8 cellular contexts compared by ENCODE assay signal in genomic region chr16:57041182-57042156, GRCh38. TPM values are rescaled to one million over a fixed set of nuclear protein-coding genes. Genes with fewer than 3 reads are reported as not detected.
A peak's percentile ranks its signal among the peaks of the same experiment; 100 is the strongest.
DNase-seq lines count a peak whose midpoint lies in the region; ATAC-seq, FAIRE-seq and TF ChIP-seq lines count a peak whose summit lies in the region.

No MANE protein-coding gene starts in this region.

- no peak overlapping the region for H2AFZ ChIP-seq in OCI-LY7 (ENCODE audit: low read length)
- H2AFZ ChIP-seq in GM23248 = no peak overlapping the region

- TF ChIP-seq CTCF in CD4-positive, alpha-beta T cell (IDR thresholded peaks at IDR 0.05) = no peak
- TF ChIP-seq CTCF in OCI-LY7 (conservative IDR thresholded peaks at IDR 0.05; ENCODE audit: low read length) = no peak; the same call in 1 of the 2 replicates

- ATAC-seq in CD4-positive, alpha-beta T cell (ENCODE audit: poor library complexity) = peak; percentile 87
- ATAC-seq in GM21528 (IDR thresholded peaks at IDR 0.05; ENCODE audit: low FRiP score, unreplicated experiment) = peak; percentile 32
- peak; percentile 70 to 74 for ATAC-seq in activated naive CD4-positive, alpha-beta T cell treated with anti-CD3 and anti-CD28 coated beads, Interleukin-2, amount 50 U/mL, for 72 hours

- no peaks in the 10 kb centered on the region for H4K20me1 ChIP-seq in OCI-LY7 (ENCODE audit: insufficient read depth, low read length)
- no peaks in the 10 kb centered on the region for H4K20me1 ChIP-seq in GM23248 (ENCODE audit: insufficient read depth)

- H3F3A ChIP-seq in GM23248 (ENCODE audit: insufficient read depth) = peaks cover 13% of the 10 kb centered on the region

- in situ Hi-C loops in GM23248 (cut with MboI) = no loop called here

- H3K4me2 ChIP-seq in OCI-LY7 (ENCODE audit: low read length) = peak overlapping the region; percentile 90
- no peak overlapping the region for H3K4me2 ChIP-seq in GM23248 (ENCODE audit: unreplicated experiment)

- no peaks in the 10 kb centered on the region for H3K9me3 ChIP-seq in CD4-positive, alpha-beta T cell (ENCODE audit: control insufficient read depth, low read length)
- H3K9me3 ChIP-seq in OCI-LY7 (ENCODE audit: low read length) (no peaks in the 10 kb centered on the region), GM23248 (ENCODE audit: low read depth) (no peaks in the 10 kb centered on the region)

- peak overlapping the region; percentile 84 for H3K4me3 Mint-ChIP-seq in CD4-positive, alpha-beta T cell

- no peaks in the 10 kb centered on the region for H3K9me3 Mint-ChIP-seq in CD4-positive, alpha-beta T cell
- H3K9me3 Mint-ChIP-seq in activated naive CD4-positive, alpha-beta T cell treated with anti-CD3 and anti-CD28 coated beads, Interleukin-2, amount 50 U/mL, for 72 hours = no peaks in the 10 kb centered on the region

- intact Hi-C loops in CD4-positive, alpha-beta T cell (cut with DNase I, micrococcal nuclease) = loop anchor here (1.0 to 10.0 kb wide), 4 partner anchors 27 to 177 kb away; partner anchors contain the start of genes NLRC5 (in 2 of the 2) and SLC12A3 (in 1 of the 2)
- intact Hi-C loops in OCI-LY7 (cut with micrococcal nuclease; ENCODE audit: unreplicated experiment) = loop anchor here (1.0 to 5.0 kb wide), 3 partner anchors 52 to 179 kb away; partner anchors contain the start of gene NLRC5

- peak overlapping the region; percentile 88 for H3K27ac ChIP-seq in CD4-positive, alpha-beta T cell (ENCODE audit: low read depth, low read length)
- H3K27ac ChIP-seq in OCI-LY7 (ENCODE audit: low read depth, low read length, poor library complexity, severe bottlenecking) (peak overlapping the region; percentile 98), GM23248 (no peak overlapping the region)

- 91 to 92% methylated on average over 12 of the region's 12 CpGs for WGBS in GM23248 (ENCODE audit: low coverage in 1 of 2, low lambda C conversion rate in 2 of 2, missing lambda C conversion rate in 2 of 2), 2 experiments

- H3K36me3 Mint-ChIP-seq in CD4-positive, alpha-beta T cell (ENCODE audit: low read depth) = peaks cover 93% of the 10 kb centered on the region
- H3K36me3 Mint-ChIP-seq in activated naive CD4-positive, alpha-beta T cell treated with anti-CD3 and anti-CD28 coated beads, Interleukin-2, amount 50 U/mL, for 72 hours = peaks cover 39 to 69% of the 10 kb centered on the region in 2 donors

- H3K4me1 Mint-ChIP-seq in CD4-positive, alpha-beta T cell (ENCODE audit: low read depth) = peaks cover 79% of the 10 kb centered on the region

- H3K36me3 ChIP-seq in OCI-LY7 (ENCODE audit: insufficient read depth, low read length) (peaks cover 63% of the 10 kb centered on the region), GM23248 (ENCODE audit: low read depth) (peaks cover 3% of the 10 kb centered on the region; the same call in 1 of the 2 replicates)

- POLR2A ChIA-PET in CD4-positive, alpha-beta T cell (lab: Charles Lee) = interaction anchor here (0.7 to 6.7 kb wide), 23 partner anchors 8 to 144 kb away, joined by 3 to 81 read pairs (median 4); partner anchors contain the start of genes NLRC5, PSME3IP1 and RSPRY1
- POLR2A ChIA-PET in OCI-LY7 (lab: Charles Lee) = interaction anchor here (0.6 to 6.6 kb wide), 18 partner anchors 8 to 179 kb away, joined by 3 to 76 read pairs (median 4); partner anchors contain the start of gene NLRC5

- peak overlapping the region; percentile 69 for H3K4me3 ChIP-seq in OCI-LY7 (ENCODE audit: low read depth, low read length, poor library complexity, severe bottlenecking)
- H3K4me3 ChIP-seq in GM23248 = no peak overlapping the region

- H3K9ac ChIP-seq in GM23248 = no peak overlapping the region

- no peaks in the 10 kb centered on the region for H3K9me2 ChIP-seq in OCI-LY7 (ENCODE audit: insufficient read depth, low read length)
- no peaks in the 10 kb centered on the region for H3K9me2 ChIP-seq in GM23248 (ENCODE audit: insufficient read depth)

- no TSS peak for BruUV-seq in OCI-LY7 (replicated peaks; lab: Mats Ljungman, UMichigan)

- no peaks in the 10 kb centered on the region for H3K27me3 Mint-ChIP-seq in CD4-positive, alpha-beta T cell

- H3K79me2 ChIP-seq in OCI-LY7 (ENCODE audit: insufficient read depth, low read depth, low read length) (peaks cover 21% of the 10 kb centered on the region; the same call in 1 of the 2 replicates), GM23248 (ENCODE audit: insufficient read depth) (no peaks in the 10 kb centered on the region)

- CTCF ChIA-PET in CD4-positive, alpha-beta T cell (lab: Charles Lee) = interaction anchor here (1.0 to 1.9 kb wide), 11 partner anchors 9 to 77 kb away, joined by 4 to 11 read pairs (median 6); partner anchors contain the start of gene NLRC5
- CTCF ChIA-PET in OCI-LY7 (lab: Charles Lee; ENCODE audit: unreplicated experiment) = interaction anchor here (0.6 to 1.3 kb wide), 8 partner anchors 14 to 101 kb away, joined by 3 to 4 read pairs (median 4); no protein-coding TSS in a partner anchor

- TF ChIP-seq POLR2A in H54 (IDR thresholded peaks at IDR 0.05; ENCODE audit: low read depth, low read length) = no peak

- peak; percentile 60 to 85 (median 78) for DNase-seq in CD4-positive, alpha-beta T cell
- DNase-seq in OCI-LY7 (ENCODE audit: low spot score) (peak; percentile 83), GM23248 (no peak), NCI-H2171 (lab: John Stamatoyannopoulos, UW) (no peak), H54 (ENCODE audit: insufficient read length, low spot score) (no peak)
- peak; percentile 80 to 92 for DNase-seq in activated naive CD4-positive, alpha-beta T cell treated with anti-CD3 and anti-CD28 coated beads, Interleukin-2, amount 50 U/mL, for 72 hours (ENCODE audit: low spot score in 2 of 2)
- DNase-seq in stimulated activated CD4-positive, alpha-beta T cell treated with anti-CD3 and anti-CD28 coated beads, TNF-alpha, amount 100 ng/mL, for 48 hours (ENCODE audit: low read depth in 3 of 3) = peak; percentile 67 to 84 (median 84)

- no peaks in the 10 kb centered on the region for H3K27me3 ChIP-seq in CD4-positive, alpha-beta T cell (ENCODE audit: control insufficient read depth, insufficient read depth, low read length)
- H3K27me3 ChIP-seq in GM23248 (replicated peaks; ENCODE audit: insufficient read depth) = no peaks in the 10 kb centered on the region

- H3K4me1 ChIP-seq in OCI-LY7 (ENCODE audit: insufficient read depth, low read length, poor library complexity, severe bottlenecking) (peaks cover 100% of the 10 kb centered on the region), GM23248 (ENCODE audit: insufficient read depth) (peaks cover 25% of the 10 kb centered on the region)

- FAIRE-seq in H54 (lab: Jason Lieb, UNC) = no peak

- H3K27ac Mint-ChIP-seq in CD4-positive, alpha-beta T cell = peak overlapping the region; percentile 94
- H3K27ac Mint-ChIP-seq in activated naive CD4-positive, alpha-beta T cell treated with anti-CD3 and anti-CD28 coated beads, Interleukin-2, amount 50 U/mL, for 72 hours = peak overlapping the region; percentile 99

RNA-seq across cellular contexts. Expression of gene CPNE2, which starts 50.9 kb away (rescaled TPM):
- total RNA-seq in CD4-positive, alpha-beta T cell = 1 to 10 TPM; 2.2 to 3.5 TPM
- 44.7 and 44.8 TPM in 2 replicates for total RNA-seq in OCI-LY7 (2014; rRNA removed; shearing (Covaris generic))
- 14.4 and 25.7 TPM in 2 replicates for total RNA-seq in OCI-LY7 (2022)
- 10 to 100 TPM in 1 of 2 donors, 1 to 10 TPM in 1; 5.1 to 11.5 TPM for total RNA-seq in activated naive CD4-positive, alpha-beta T cell treated with anti-CD3 and anti-CD28 coated beads, Interleukin-2, amount 50 U/mL, for 72 hours
- 7.3 and 13.9 TPM in 2 replicates for total RNA-seq in GM23248 (2014; rRNA removed; shearing (Covaris generic))
- 9.0 and 11.6 TPM in 2 replicates for polyA plus RNA-seq in GM23248 (2016; fragmentation: Nextera tagmentation; extraction: Ambion mirVana)

RNA-seq across cellular contexts. Expression of gene NLRC5, which starts 52.1 kb away (rescaled TPM):
- total RNA-seq in CD4-positive, alpha-beta T cell = 100 to 1,000 TPM; 424 to 434 TPM
- total RNA-seq in OCI-LY7 (2014; rRNA removed; shearing (Covaris generic)) = 156 and 199 TPM in 2 replicates
- 305 and 310 TPM in 2 replicates for total RNA-seq in OCI-LY7 (2022)
- total RNA-seq in activated naive CD4-positive, alpha-beta T cell treated with anti-CD3 and anti-CD28 coated beads, Interleukin-2, amount 50 U/mL, for 72 hours = 100 to 1,000 TPM; 231 to 254 TPM
- total RNA-seq in GM23248 (2014; rRNA removed; shearing (Covaris generic)) = 17.1 and 23.8 TPM in 2 replicates
- polyA plus RNA-seq in GM23248 (2016; fragmentation: Nextera tagmentation; extraction: Ambion mirVana) = 9.3 and 10.6 TPM in 2 replicates

Comparison
In these comparisons a context has a peak if more than half of its experiments do, and no peak if none do; other contexts are left out.
1. ATAC-seq: peak in every context shown above with its lines; median percentile 87 in CD4-positive, alpha-beta T cell; 72 in activated naive CD4-positive, alpha-beta T cell treated with anti-CD3 and anti-CD28 coated beads, Interleukin-2, amount 50 U/mL, for 72 hours; 32 in GM21528.
2. DNase-seq: peak in CD4-positive, alpha-beta T cell (10 of 10), OCI-LY7 (single experiment), activated naive CD4-positive, alpha-beta T cell treated with anti-CD3 and anti-CD28 coated beads, Interleukin-2, amount 50 U/mL, for 72 hours (2 of 2) and stimulated activated CD4-positive, alpha-beta T cell treated with anti-CD3 and anti-CD28 coated beads, TNF-alpha, amount 100 ng/mL, for 48 hours (3 of 3); none in GM23248 (single experiment), NCI-H2171 (single experiment) and H54 (single experiment).